10 cellular contexts compared by ENCODE assay signal in genomic region chr12:52442600-52443061, GRCh38. TPM values are rescaled to one million over a fixed set of nuclear protein-coding genes. Genes with fewer than 3 reads are reported as not detected.
A peak's percentile ranks its signal among the peaks of the same experiment; 100 is the strongest.
DNase-seq lines count a peak whose midpoint lies in the region; ATAC-seq and TF ChIP-seq lines count a peak whose summit lies in the region.
"Had no signal": no experiment of that assay in that cellular context is flagged by ENCODE, and none has a peak within 500 bp of the region (broad histone marks: within the 10 kb centered on the region; RNA-seq: fewer than 3 reads in every experiment).

No MANE protein-coding gene starts in this region.

- DNase-seq in AG04449 (ENCODE audit: low read depth, low spot score) (peak; percentile 70), astrocyte of the cerebellum (ENCODE audit: low read depth) (peak; percentile 65), iPS-NIHi11 (ENCODE audit: low spot score) (peak; percentile 78)
- DNase-seq in activated CD8-positive, alpha-beta T cell treated with anti-CD3 and anti-CD28 coated beads, Interleukin-2, amount 10 ng/mL, durations not matched to agents 7 days and 5 days, result no peak
- DNase-seq in stimulated activated CD4-positive, alpha-beta T cell treated with anti-CD3 and anti-CD28 coated beads, Interleukin-15, amount 100 ng/mL, for 24 hours, result no peak
- DNase-seq: cortex of kidney had no signal

- no peak for ATAC-seq in HG03469 (IDR thresholded peaks at IDR 0.05; ENCODE audit: unreplicated experiment)
- no peak for ATAC-seq in activated CD8-positive, alpha-beta T cell treated with anti-CD3 and anti-CD28 coated beads, Interleukin-2, amount 10 ng/mL, durations not matched to agents 7 days and 5 days
- ATAC-seq in GM21528 (IDR thresholded peaks at IDR 0.05; ENCODE audit: low FRiP score, unreplicated experiment), result no peak

- no peak overlapping the region for H3K27ac Mint-ChIP-seq in activated CD8-positive, alpha-beta T cell treated with anti-CD3 and anti-CD28 coated beads, Interleukin-2, amount 10 ng/mL, durations not matched to agents 7 days and 5 days

- no peaks in the 10 kb centered on the region for H3K4me1 ChIP-seq in HEK293 (ENCODE audit: control insufficient read depth, insufficient read depth, low read length)

- no peaks in the 10 kb centered on the region for H3K36me3 Mint-ChIP-seq in activated CD8-positive, alpha-beta T cell treated with anti-CD3 and anti-CD28 coated beads, Interleukin-2, amount 10 ng/mL, durations not matched to agents 7 days and 5 days (ENCODE audit: low read depth)

- in situ Hi-C loops in astrocyte of the cerebellum (cut with HindIII; ENCODE audit: low sequenced_read_pairs), result no loop called here

- peaks cover 5% of the 10 kb centered on the region for H3K4me1 Mint-ChIP-seq in activated CD8-positive, alpha-beta T cell treated with anti-CD3 and anti-CD28 coated beads, Interleukin-2, amount 10 ng/mL, durations not matched to agents 7 days and 5 days (ENCODE audit: low read depth)

- H3K27me3 Mint-ChIP-seq in activated CD8-positive, alpha-beta T cell treated with anti-CD3 and anti-CD28 coated beads, Interleukin-2, amount 10 ng/mL, durations not matched to agents 7 days and 5 days (ENCODE audit: low read depth), result peaks cover 32% of the 10 kb centered on the region

- no peaks in the 10 kb centered on the region for H3K9me3 Mint-ChIP-seq in activated CD8-positive, alpha-beta T cell treated with anti-CD3 and anti-CD28 coated beads, Interleukin-2, amount 10 ng/mL, durations not matched to agents 7 days and 5 days (ENCODE audit: insufficient read depth)

- no peak overlapping the region for H3K4me3 ChIP-seq in AG04449 (ENCODE audit: low read depth, low read length)
- no peak overlapping the region for H3K4me3 ChIP-seq in HEK293 (ENCODE audit: low read depth, low read length)
- H3K4me3 ChIP-seq in astrocyte of the cerebellum (ENCODE audit: low read depth, low read length), result no peak overlapping the region
- H3K4me3 ChIP-seq: skin epidermis had no signal

- no peak overlapping the region for H3K4me3 Mint-ChIP-seq in activated CD8-positive, alpha-beta T cell treated with anti-CD3 and anti-CD28 coated beads, Interleukin-2, amount 10 ng/mL, durations not matched to agents 7 days and 5 days

- CTCF ChIA-PET in AG04449 (lab: Yijun Ruan, JAX), result interaction anchor here (0.7 to 1.1 kb wide), 5 partner anchors 11 to 428 kb away, joined by 3 to 4 read pairs (median 3); no protein-coding TSS in a partner anchor
- CTCF ChIA-PET in HEK293 (lab: Yijun Ruan, JAX), result interaction anchor here (0.6 to 1.2 kb wide), 7 partner anchors 14 to 163 kb away, joined by 3 to 6 read pairs (median 3); no protein-coding TSS in a partner anchor
- CTCF ChIA-PET in activated CD8-positive, alpha-beta T cell treated with anti-CD3 and anti-CD28 coated beads, Interleukin-2, amount 10 ng/mL, durations not matched to agents 7 days and 5 days (lab: Charles Lee), result no interaction called here

- H3K9me3 ChIP-seq in HEK293 (ENCODE audit: control insufficient read depth, insufficient read depth, low read depth, low read length), result no peaks in the 10 kb centered on the region

- H3K36me3 ChIP-seq in HEK293 (ENCODE audit: control insufficient read depth in 2 of 2, insufficient read depth in 1 of 2, low read length in 2 of 2), result no peaks in the 10 kb centered on the region

- peak; percentile 30 for TF ChIP-seq CTCF in AG04449 (IDR thresholded peaks at IDR 0.05; ENCODE audit: insufficient read depth, low read length, missing control alignments)
- TF ChIP-seq CTCF in HEK293 (tag by site-specific recombination; IDR thresholded peaks at IDR 0.05), result peak; percentile 66
- peak; percentile 22 for TF ChIP-seq CTCF in astrocyte of the cerebellum (IDR thresholded peaks at IDR 0.05; ENCODE audit: low read depth, low read length, missing control alignments)

- POLR2A ChIA-PET in AG04449 (lab: Yijun Ruan, JAX) (no interaction called here), HEK293 (lab: Yijun Ruan, JAX) (no interaction called here)
- POLR2A ChIA-PET in activated CD8-positive, alpha-beta T cell treated with anti-CD3 and anti-CD28 coated beads, Interleukin-2, amount 10 ng/mL, durations not matched to agents 7 days and 5 days (lab: Charles Lee), result no interaction called here

- H3K27ac ChIP-seq in HEK293 (ENCODE audit: extremely low read depth, low read depth, low read length), result no peak overlapping the region

TF ChIP-seq in HEK293, 187 proteins besides CTCF, POLR2A, EP300 and RAD21 (continues in another document):
- TF ChIP-seq ZNF704 (tag by site-specific recombination; IDR thresholded peaks at IDR 0.05) (no peak), OSR2 (tag by site-specific recombination; IDR thresholded peaks at IDR 0.05) (peak; percentile 59), PATZ1 (tag by site-specific recombination; IDR thresholded peaks at IDR 0.05) (0 out of 2 replicates have a peak, but pooled peaks have one; percentile 25), ZNF560 (tag by site-specific recombination; IDR thresholded peaks at IDR 0.05; ENCODE audit: borderline replicate concordance) (no peak), ZFHX2 (tag by site-specific recombination; conservative IDR thresholded peaks at IDR 0.05) (peak; percentile 61; the same call in 1 of the 2 replicates), ZNF366 (tag by site-specific recombination; conservative IDR thresholded peaks at IDR 0.05) (peak; percentile 41; the same call in 1 of the 2 replicates), INSM2 (tag by site-specific recombination; IDR thresholded peaks at IDR 0.05) (0 out of 2 replicates have a peak, but pooled peaks have one; percentile 21), ZNF580 (tag by site-specific recombination; IDR thresholded peaks at IDR 0.05) (no peak)

RNA-seq across cellular contexts. Expression of gene KRT75, which starts 8.5 kb away (rescaled TPM):
- total RNA-seq in activated CD8-positive, alpha-beta T cell treated with anti-CD3 and anti-CD28 coated beads, Interleukin-2, amount 10 ng/mL, durations not matched to agents 7 days and 5 days, result not detected

RNA-seq across cellular contexts. Expression of gene KRT6B, which starts 9.3 kb away (rescaled TPM):
- total RNA-seq in activated CD8-positive, alpha-beta T cell treated with anti-CD3 and anti-CD28 coated beads, Interleukin-2, amount 10 ng/mL, durations not matched to agents 7 days and 5 days, result not detected

RNA-seq across cellular contexts. Expression of gene KRT6C, which starts 31.0 kb away (rescaled TPM):
- not detected for total RNA-seq in activated CD8-positive, alpha-beta T cell treated with anti-CD3 and anti-CD28 coated beads, Interleukin-2, amount 10 ng/mL, durations not matched to agents 7 days and 5 days

RNA-seq across cellular contexts. Expression of gene KRT82, which starts 36.5 kb away (rescaled TPM):
- not detected for total RNA-seq in activated CD8-positive, alpha-beta T cell treated with anti-CD3 and anti-CD28 coated beads, Interleukin-2, amount 10 ng/mL, durations not matched to agents 7 days and 5 days

RNA-seq across cellular contexts. Expression of gene KRT6A, which starts 50.4 kb away (rescaled TPM):
- total RNA-seq in activated CD8-positive, alpha-beta T cell treated with anti-CD3 and anti-CD28 coated beads, Interleukin-2, amount 10 ng/mL, durations not matched to agents 7 days and 5 days, result not detected

Comparison
In these comparisons a context has a peak if more than half of its experiments do, and no peak if none do; other contexts are left out.
1. DNase-seq: peak in AG04449 (single experiment), astrocyte of the cerebellum (single experiment) and iPS-NIHi11 (single experiment); none in activated CD8-positive, alpha-beta T cell treated with anti-CD3 and anti-CD28 coated beads, Interleukin-2, amount 10 ng/mL, durations not matched to agents 7 days and 5 days (single experiment) and stimulated activated CD4-positive, alpha-beta T cell treated with anti-CD3 and anti-CD28 coated beads, Interleukin-15, amount 100 ng/mL, for 24 hours (single experiment).
2. Peak in every context shown above with its lines, with median percentiles within 50 percentile points of each other: CTCF ChIP-seq.